25 cellular contexts compared by ENCODE assay signal in genomic region chr12:39314547-39314946, GRCh38.
"Had no signal": no experiment of that assay in that cellular context is flagged by ENCODE, and none has a peak within 500 bp of the region (broad histone marks: within the 10 kb centered on the region; RNA-seq: fewer than 3 reads in every experiment).

No MANE protein-coding gene starts in this region.

- H3K4me3 ChIP-seq: coronary artery, dorsolateral prefrontal cortex, esophagus squamous epithelium, gastrocnemius medialis, heart right ventricle, left lung, lower lobe of right lung, mucosa of descending colon had no signal

- H3K27ac ChIP-seq: coronary artery, dorsolateral prefrontal cortex, epithelial cell of prostate, esophagus squamous epithelium, gastrocnemius medialis, heart right ventricle, left lung, lower lobe of right lung had no signal

- H3K36me3 Mint-ChIP-seq: naive B cell had no signal

- H3K4me1 ChIP-seq: esophagus squamous epithelium, gastrocnemius medialis, heart right ventricle, left lung, lower lobe of right lung had no signal

- H3K27ac Mint-ChIP-seq: mesothelial cell of epicardium, naive B cell had no signal

- H3K9me3 Mint-ChIP-seq: naive B cell had no signal

- H3K9me3 ChIP-seq: esophagus squamous epithelium, gastrocnemius medialis, heart right ventricle, left lung, lower lobe of right lung, mucosa of descending colon had no signal

- H3K4me3 Mint-ChIP-seq: mesothelial cell of epicardium, naive B cell had no signal

- H3K36me3 ChIP-seq: left lung, lower lobe of right lung had no signal

- H3K4me1 Mint-ChIP-seq: naive B cell had no signal

- H3K27me3 ChIP-seq: dorsolateral prefrontal cortex, esophagus squamous epithelium, gastrocnemius medialis, heart right ventricle, left lung had no signal

- FAIRE-seq: colon had no signal

- DNase-seq: dermis blood vessel endothelial cell; dorsolateral prefrontal cortex; effector CD4-positive, alpha-beta T cell; effector memory CD4-positive, alpha-beta T cell; erythroblast; esophagus squamous epithelium; foreskin fibroblast; foreskin melanocyte; gastrocnemius medialis; heart right ventricle; hippocampal formation; islet precursor cell; kidney; kidney glomerular epithelial cell; left lung; left ventricle myocardium superior; lower lobe of right lung; mesenchymal stem cell; mucosa of descending colon; naive B cell had no signal

- ATAC-seq: esophagus mucosa, gastrocnemius medialis, heart right ventricle, left lung, left ventricle myocardium superior, lower lobe of right lung, mucosa of descending colon had no signal
